Comparison of ENCODE assay signal across 3 cellular contexts in the genomic region with DNA sequence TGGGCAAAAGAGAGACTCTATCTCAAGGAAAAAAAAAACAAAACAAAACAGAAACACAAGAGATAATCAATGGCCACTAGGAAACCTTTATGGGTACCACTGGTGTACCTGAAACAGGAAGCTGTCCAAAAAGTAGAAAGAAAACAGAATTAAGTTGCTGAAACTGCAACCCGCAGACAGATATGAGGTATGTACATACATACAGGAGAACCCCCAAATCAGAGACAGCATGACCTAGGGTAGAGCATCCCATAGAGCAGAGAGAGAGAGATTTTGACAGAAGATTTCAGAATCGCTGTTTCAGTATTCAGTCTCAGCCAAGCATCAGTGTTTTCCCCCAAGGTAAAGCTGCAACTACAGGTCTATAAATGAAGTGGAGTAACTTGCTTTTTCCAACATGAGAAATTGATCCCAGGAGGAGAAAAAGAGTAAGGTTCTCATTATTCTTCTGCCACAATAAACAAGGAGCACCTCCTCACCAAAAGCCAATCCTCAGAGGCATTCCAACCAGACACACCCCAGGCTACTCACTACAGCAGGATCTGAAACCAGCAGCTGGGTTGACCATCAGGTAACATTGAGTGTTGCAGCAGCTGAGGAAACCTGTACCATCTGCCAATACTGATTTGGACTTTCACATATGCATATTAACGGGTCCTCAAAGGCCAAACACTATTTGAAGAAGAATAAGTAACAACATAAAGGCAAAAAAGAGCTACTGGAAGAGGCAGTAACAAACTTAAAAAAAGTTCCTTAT.
"Had no signal": no experiment of that assay in that cellular context is flagged by ENCODE, and none has a peak within 500 bp of the region (broad histone marks: within the 10 kb centered on the region; RNA-seq: fewer than 3 reads in every experiment).

No MANE protein-coding gene starts in this region.

- H3K4me3 ChIP-seq: GM12878 had no signal

- DNase-seq: GDM1, GF-D8 had no signal

- ATAC-seq: GM12878 had no signal
